15 cellular contexts compared by ENCODE assay signal in the genomic region with DNA sequence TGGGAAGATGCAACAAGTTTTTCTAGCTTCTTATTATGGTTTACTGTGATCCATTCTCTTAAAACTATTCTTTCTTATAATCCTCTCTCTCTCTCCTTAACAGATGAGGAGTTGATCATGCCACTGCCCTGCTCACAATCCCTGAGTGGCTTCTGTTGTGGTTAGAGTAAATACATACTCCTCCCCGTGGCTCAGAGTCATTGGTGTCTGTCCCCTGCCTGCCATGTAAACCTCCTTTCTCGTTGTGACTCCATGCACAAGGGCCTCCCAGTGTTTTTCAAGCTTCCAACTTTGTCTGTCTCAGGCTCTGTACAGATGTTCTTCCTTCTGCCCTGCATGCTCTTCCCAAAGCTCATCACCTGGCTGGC. TPM values are rescaled to one million over a fixed set of nuclear protein-coding genes. Genes with fewer than 3 reads are reported as not detected.
DNase-seq lines count a peak whose midpoint lies in the region; ATAC-seq and TF ChIP-seq lines count a peak whose summit lies in the region.
"Had no signal": no experiment of that assay in that cellular context is flagged by ENCODE, and none has a peak within 500 bp of the region (broad histone marks: within the 10 kb centered on the region; RNA-seq: fewer than 3 reads in every experiment).

No MANE protein-coding gene starts in this region.

- H3K36me3 Mint-ChIP-seq in natural killer cell treated with Interleukin-12 subunit alpha and Interleukin-12 subunit beta and Interleukin-15 and Interleukin-18, amount 100 ng/mL, for 72 hours: no peaks in the 10 kb centered on the region
- no peaks in the 10 kb centered on the region for H3K36me3 Mint-ChIP-seq in natural killer cell
- peaks cover 12% of the 10 kb centered on the region for H3K36me3 Mint-ChIP-seq in activated naive CD8-positive, alpha-beta T cell treated with anti-CD3 and anti-CD28 coated beads, Interleukin-2, amount 10 ng/mL, durations not matched to agents 7 days and 5 days

- in situ Hi-C loops in KBM-7 (cut with MboI; ENCODE audit: low pct_unique_long_range_greater_than_20kb, low sequenced_read_pairs): no loop called here

- DNase-seq in natural killer cell treated with Interleukin-12 subunit alpha and Interleukin-12 subunit beta and Interleukin-15 and Interleukin-18, amount 100 ng/mL, for 72 hours (ENCODE audit: low spot score): no peak
- DNase-seq in natural killer cell (no peak), UCSD-AML1 (lab: John Stamatoyannopoulos, UW; ENCODE audit: unreplicated experiment) (no peak), KBM-7 (no peak), NCI-H446 treated with DMSO at 0.1 percent for 48 hours (lab: John Stamatoyannopoulos, UW) (no peak)
- DNase-seq in activated naive CD8-positive, alpha-beta T cell treated with anti-CD3 and anti-CD28 coated beads, Interleukin-2, amount 10 ng/mL, durations not matched to agents 7 days and 5 days: no peak
- peak; percentile 22 for DNase-seq in stimulated activated naive CD8-positive, alpha-beta T cell treated with anti-CD3 and anti-CD28 coated beads, Interleukin-15, Interleukin-2, amounts not matched to agents 100 U/mL and 50 U/mL, for 24 hours
- DNase-seq: anterior cingulate cortex, colonic mucosa, left cardiac atrium, NCI-H1417, NCI-H526, trophoblast cell had no signal

- no peaks in the 10 kb centered on the region for H3K9me3 Mint-ChIP-seq in natural killer cell treated with Interleukin-12 subunit alpha and Interleukin-12 subunit beta and Interleukin-15 and Interleukin-18, amount 100 ng/mL, for 72 hours
- H3K9me3 Mint-ChIP-seq in natural killer cell: no peaks in the 10 kb centered on the region
- H3K9me3 Mint-ChIP-seq in activated naive CD8-positive, alpha-beta T cell treated with anti-CD3 and anti-CD28 coated beads, Interleukin-2, amount 10 ng/mL, durations not matched to agents 7 days and 5 days: no peaks in the 10 kb centered on the region

- POLR2A ChIA-PET in activated naive CD8-positive, alpha-beta T cell treated with anti-CD3 and anti-CD28 coated beads, Interleukin-2, amount 10 ng/mL, durations not matched to agents 7 days and 5 days (lab: Charles Lee): interaction anchor here (1.0 to 1.5 kb wide), 3 partner anchors 11 to 161 kb away, joined by 3 to 4 read pairs (median 3); no protein-coding TSS in a partner anchor

- no peaks in the 10 kb centered on the region for H3K9me3 ChIP-seq in KOPT-K1 (ENCODE audit: insufficient read depth, low read length, poor library complexity, severe bottlenecking)
- H3K9me3 ChIP-seq: colonic mucosa, prostate gland had no signal

- peak overlapping the region; percentile 88 to 94 for H3K27ac Mint-ChIP-seq in natural killer cell treated with Interleukin-12 subunit alpha and Interleukin-12 subunit beta and Interleukin-15 and Interleukin-18, amount 100 ng/mL, for 72 hours
- peak overlapping the region in 1 of 2 donors; percentile 47 for H3K27ac Mint-ChIP-seq in natural killer cell
- peak overlapping the region; percentile 69 for H3K27ac Mint-ChIP-seq in activated naive CD8-positive, alpha-beta T cell treated with anti-CD3 and anti-CD28 coated beads, Interleukin-2, amount 10 ng/mL, durations not matched to agents 7 days and 5 days

- intact Hi-C loops in natural killer cell (cut with micrococcal nuclease): loop anchor here (10.0 kb wide), 1 partner anchor 88 kb away; no protein-coding TSS in a partner anchor

- no peaks in the 10 kb centered on the region for H3K27me3 Mint-ChIP-seq in natural killer cell treated with Interleukin-12 subunit alpha and Interleukin-12 subunit beta and Interleukin-15 and Interleukin-18, amount 100 ng/mL, for 72 hours
- H3K27me3 Mint-ChIP-seq in natural killer cell (ENCODE audit: low read depth in 2 of 2): no peaks in the 10 kb centered on the region
- no peaks in the 10 kb centered on the region for H3K27me3 Mint-ChIP-seq in activated naive CD8-positive, alpha-beta T cell treated with anti-CD3 and anti-CD28 coated beads, Interleukin-2, amount 10 ng/mL, durations not matched to agents 7 days and 5 days

- H3K4me3 Mint-ChIP-seq in natural killer cell treated with Interleukin-12 subunit alpha and Interleukin-12 subunit beta and Interleukin-15 and Interleukin-18, amount 100 ng/mL, for 72 hours: peak overlapping the region; percentile 63
- H3K4me3 Mint-ChIP-seq in natural killer cell: no peak overlapping the region
- peak overlapping the region; percentile 62 for H3K4me3 Mint-ChIP-seq in activated naive CD8-positive, alpha-beta T cell treated with anti-CD3 and anti-CD28 coated beads, Interleukin-2, amount 10 ng/mL, durations not matched to agents 7 days and 5 days

- peaks cover 62 to 64% of the 10 kb centered on the region in 2 donors for H3K4me1 Mint-ChIP-seq in natural killer cell treated with Interleukin-12 subunit alpha and Interleukin-12 subunit beta and Interleukin-15 and Interleukin-18, amount 100 ng/mL, for 72 hours (ENCODE audit: low read depth in 2 of 2)
- peaks cover 78 to 79% of the 10 kb centered on the region in 2 donors for H3K4me1 Mint-ChIP-seq in natural killer cell
- peaks cover 43% of the 10 kb centered on the region for H3K4me1 Mint-ChIP-seq in activated naive CD8-positive, alpha-beta T cell treated with anti-CD3 and anti-CD28 coated beads, Interleukin-2, amount 10 ng/mL, durations not matched to agents 7 days and 5 days

- ATAC-seq in natural killer cell treated with Interleukin-12 subunit alpha and Interleukin-12 subunit beta and Interleukin-15 and Interleukin-18, amount 100 ng/mL, for 72 hours: peak; percentile 37 to 68
- no peak for ATAC-seq in natural killer cell
- no peak for ATAC-seq in activated naive CD8-positive, alpha-beta T cell treated with anti-CD3 and anti-CD28 coated beads, Interleukin-2, amount 10 ng/mL, durations not matched to agents 7 days and 5 days (ENCODE audit: low read depth)
- ATAC-seq in stimulated activated naive CD8-positive, alpha-beta T cell treated with anti-CD3 and anti-CD28 coated beads, Interleukin-15, Interleukin-2, amounts not matched to agents 100 U/mL and 50 U/mL, for 24 hours: peak; percentile 84
- ATAC-seq: left cardiac atrium had no signal

- no peaks in the 10 kb centered on the region for H3K36me3 ChIP-seq in KOPT-K1 (ENCODE audit: insufficient read depth, low read length)
- H3K36me3 ChIP-seq: colonic mucosa, prostate gland had no signal

- H3K27ac ChIP-seq in KOPT-K1 (ENCODE audit: low read depth, low read length, poor library complexity, severe bottlenecking): peak overlapping the region; percentile 1
- H3K27ac ChIP-seq: colonic mucosa, prostate gland had no signal

- no peak for TF ChIP-seq CTCF in natural killer cell (IDR thresholded peaks at IDR 0.05)

RNA-seq across cellular contexts. Expression of gene CCNY, which starts 20.4 kb away (rescaled TPM):
- total RNA-seq in natural killer cell treated with Interleukin-12 subunit alpha and Interleukin-12 subunit beta and Interleukin-15 and Interleukin-18, amount 100 ng/mL, for 72 hours: 10 to 100 TPM; 54.9 to 60.8 TPM
- 10 to 100 TPM; 71.0 to 87.2 (median 74.3) TPM for total RNA-seq in natural killer cell
- total RNA-seq in activated naive CD8-positive, alpha-beta T cell treated with anti-CD3 and anti-CD28 coated beads, Interleukin-2, amount 10 ng/mL, durations not matched to agents 7 days and 5 days: 10 to 100 TPM; 66.6 to 72.2 TPM

Comparison
In these comparisons a context has a peak if more than half of its experiments do, and no peak if none do; other contexts are left out.
1. ATAC-seq: peak in natural killer cell treated with Interleukin-12 subunit alpha and Interleukin-12 subunit beta and Interleukin-15 and Interleukin-18, amount 100 ng/mL, for 72 hours (2 of 2) and stimulated activated naive CD8-positive, alpha-beta T cell treated with anti-CD3 and anti-CD28 coated beads, Interleukin-15, Interleukin-2, amounts not matched to agents 100 U/mL and 50 U/mL, for 24 hours (single experiment); none in natural killer cell (0 of 3) and activated naive CD8-positive, alpha-beta T cell treated with anti-CD3 and anti-CD28 coated beads, Interleukin-2, amount 10 ng/mL, durations not matched to agents 7 days and 5 days (single experiment).